ENCODE assay signal across 35 cellular contexts in the genomic region with DNA sequence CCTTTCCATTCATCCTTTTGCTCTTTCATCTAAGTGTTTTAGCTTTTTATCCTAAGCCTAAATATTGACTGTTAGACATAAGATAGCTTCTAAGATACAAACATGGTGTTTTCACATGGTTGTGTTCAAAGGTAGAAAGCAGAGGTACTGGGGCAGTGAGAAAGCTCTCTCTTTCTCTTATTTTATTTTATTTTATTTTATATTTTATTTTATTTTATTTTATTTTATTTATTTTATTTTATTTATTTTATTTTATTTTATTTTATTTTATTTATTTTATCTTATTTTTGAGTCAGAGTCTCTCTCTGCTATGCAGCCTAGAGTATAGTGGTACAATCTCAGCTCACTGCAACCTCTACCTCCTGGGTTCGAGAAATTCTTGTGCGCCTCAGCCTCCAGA.
"Had no signal": no experiment of that assay in that cellular context is flagged by ENCODE, and none has a peak within 500 bp of the region (broad histone marks: within the 10 kb centered on the region; RNA-seq: fewer than 3 reads in every experiment).

No MANE protein-coding gene starts in this region.

- ATAC-seq: activated naive CD4-positive, alpha-beta T cell treated with anti-CD3 and anti-CD28 coated beads, Interleukin-2, amount 50 U/mL, for 72 hours; activated naive CD8-positive, alpha-beta T cell treated with anti-CD3 and anti-CD28 coated beads, Interleukin-2, amount 50 U/mL, for 24 hours; activated T-cell treated with anti-CD3 and anti-CD28 coated beads, Interleukin-2, amount 50 U/mL, for 4 hours; activated T-cell treated with anti-CD3 and anti-CD28 coated beads, Interleukin-2, amount 50 U/mL, for 72 hours; body of pancreas had no signal

- H3K27ac Mint-ChIP-seq: activated naive CD4-positive, alpha-beta T cell treated with anti-CD3 and anti-CD28 coated beads for 36 hours; activated naive CD4-positive, alpha-beta T cell treated with anti-CD3 and anti-CD28 coated beads, Interleukin-2, amount 10 ng/mL, durations not matched to agents 7 days and 5 days; activated naive CD4-positive, alpha-beta T cell treated with anti-CD3 and anti-CD28 coated beads, Interleukin-2, amount 50 U/mL, for 24 hours; activated naive CD4-positive, alpha-beta T cell treated with anti-CD3 and anti-CD28 coated beads, Interleukin-2, amount 50 U/mL, for 72 hours; activated naive CD8-positive, alpha-beta T cell; activated naive CD8-positive, alpha-beta T cell treated with anti-CD3 and anti-CD28 coated beads for 36 hours; activated naive CD8-positive, alpha-beta T cell treated with anti-CD3 and anti-CD28 coated beads, Interleukin-2, amount 10 ng/mL, durations not matched to agents 7 days and 5 days; activated naive CD8-positive, alpha-beta T cell treated with anti-CD3 and anti-CD28 coated beads, Interleukin-2, amount 50 U/mL, for 24 hours; activated T-cell treated with anti-CD3 and anti-CD28 coated beads, Interleukin-2, amount 50 U/mL, for 24 hours; activated T-cell treated with anti-CD3 and anti-CD28 coated beads, Interleukin-2, amount 50 U/mL, for 72 hours; activated T-helper 1 cell treated with anti-CD3 and anti-CD28 coated beads, Interleukin-12 subunit alpha, Interleukin-12 subunit beta, Interleukin-2, Interleukin-4 antibody, amounts not matched to agents 30 ng/mL and 10 ng/mL and 1 ng/mL, durations not matched to agents 14 hours and 24 hours and 36 hours; activated T-helper 17 cell treated with anti-CD3 and anti-CD28 coated beads, Interleukin-2, amount 50 U/mL, for 72 hours; activated T-helper 2 cell treated with anti-CD3 and anti-CD28 coated beads, Interferon-gamma antibody, Interleukin-2, Interleukin-4, amounts not matched to agents 10 μg/mL and 5 μg/mL and 100 μg/mL, durations not matched to agents 14 hours and 24 hours and 36 hours; brain had no signal

- H3K36me3 Mint-ChIP-seq: activated naive CD4-positive, alpha-beta T cell treated with anti-CD3 and anti-CD28 coated beads, Interleukin-2, amount 10 ng/mL, durations not matched to agents 7 days and 5 days; brain had no signal

- H3K4me3 Mint-ChIP-seq: activated naive CD4-positive, alpha-beta T cell treated with anti-CD3 and anti-CD28 coated beads for 36 hours; activated naive CD4-positive, alpha-beta T cell treated with anti-CD3 and anti-CD28 coated beads, Interleukin-2, amount 10 ng/mL, durations not matched to agents 7 days and 5 days; activated naive CD4-positive, alpha-beta T cell treated with anti-CD3 and anti-CD28 coated beads, Interleukin-2, amount 50 U/mL, for 24 hours; activated naive CD8-positive, alpha-beta T cell; activated naive CD8-positive, alpha-beta T cell treated with anti-CD3 and anti-CD28 coated beads for 36 hours; activated naive CD8-positive, alpha-beta T cell treated with anti-CD3 and anti-CD28 coated beads, Interleukin-2, amount 10 ng/mL, durations not matched to agents 7 days and 5 days; activated naive CD8-positive, alpha-beta T cell treated with anti-CD3 and anti-CD28 coated beads, Interleukin-2, amount 50 U/mL, for 24 hours; activated T-cell treated with anti-CD3 and anti-CD28 coated beads, Interleukin-2, amount 50 U/mL, for 24 hours; activated T-cell treated with anti-CD3 and anti-CD28 coated beads, Interleukin-2, amount 50 U/mL, for 4 hours; activated T-cell treated with anti-CD3 and anti-CD28 coated beads, Interleukin-2, amount 50 U/mL, for 72 hours; activated T-helper 1 cell treated with anti-CD3 and anti-CD28 coated beads, Interleukin-12 subunit alpha, Interleukin-12 subunit beta, Interleukin-2, Interleukin-4 antibody, amounts not matched to agents 30 ng/mL and 10 ng/mL and 1 ng/mL, durations not matched to agents 14 hours and 24 hours and 36 hours; activated T-helper 17 cell treated with anti-CD3 and anti-CD28 coated beads, Interleukin-2, amount 50 U/mL, for 72 hours; brain; central memory CD8-positive, alpha-beta T cell had no signal

- DNase-seq: activated effector memory CD4-positive, alpha-beta T cell treated with anti-CD3 and anti-CD28 coated beads, Interleukin-2, amount 50 U/mL, for 16 hours; activated effector memory CD4-positive, alpha-beta T cell treated with Interleukin-2 at 50 U/mL for 16 hours; activated gamma-delta T cell; activated gamma-delta T cell treated with Interleukin-2 at 50 U/mL for 16 hours; activated naive CD4-positive, alpha-beta T cell; activated naive CD4-positive, alpha-beta T cell treated with anti-CD3 and anti-CD28 coated beads for 36 hours; activated naive CD4-positive, alpha-beta T cell treated with anti-CD3 and anti-CD28 coated beads, Interleukin-2, amount 10 ng/mL, durations not matched to agents 7 days and 5 days; activated naive CD4-positive, alpha-beta T cell treated with anti-CD3 and anti-CD28 coated beads, Interleukin-2, amount 50 U/mL, for 16 hours; activated naive CD4-positive, alpha-beta T cell treated with Interleukin-2 at 50 U/mL for 16 hours; activated naive CD8-positive, alpha-beta T cell treated with anti-CD3 and anti-CD28 coated beads for 36 hours; activated naive CD8-positive, alpha-beta T cell treated with anti-CD3 and anti-CD28 coated beads, Interleukin-2, amount 10 ng/mL, durations not matched to agents 7 days and 5 days; activated naive CD8-positive, alpha-beta T cell treated with anti-CD3 and anti-CD28 coated beads, Interleukin-2, amount 50 U/mL, for 24 hours; activated T-cell treated with anti-CD3 and anti-CD28 coated beads, Interleukin-2, amount 50 U/mL, for 1 hour; activated T-cell treated with anti-CD3 and anti-CD28 coated beads, Interleukin-2, amount 50 U/mL, for 24 hours; activated T-cell treated with anti-CD3 and anti-CD28 coated beads, Interleukin-2, amount 50 U/mL, for 4 hours; activated T-cell treated with anti-CD3 and anti-CD28 coated beads, Interleukin-2, amount 50 U/mL, for 48 hours; activated T-cell treated with anti-CD3 and anti-CD28 coated beads, Interleukin-2, amount 50 U/mL, for 72 hours; adrenal gland; amniotic stem cell; amygdala; anterior cingulate cortex; aorta; body of pancreas; brain microvascular endothelial cell; caudate nucleus; central memory CD4-positive, alpha-beta T cell; cerebellar nuclear complex had no signal

- H3K4me1 Mint-ChIP-seq: activated naive CD4-positive, alpha-beta T cell treated with anti-CD3 and anti-CD28 coated beads, Interleukin-2, amount 10 ng/mL, durations not matched to agents 7 days and 5 days; activated naive CD4-positive, alpha-beta T cell treated with anti-CD3 and anti-CD28 coated beads, Interleukin-2, amount 50 U/mL, for 24 hours; activated naive CD8-positive, alpha-beta T cell treated with anti-CD3 and anti-CD28 coated beads for 36 hours; activated naive CD8-positive, alpha-beta T cell treated with anti-CD3 and anti-CD28 coated beads, Interleukin-2, amount 10 ng/mL, durations not matched to agents 7 days and 5 days; activated naive CD8-positive, alpha-beta T cell treated with anti-CD3 and anti-CD28 coated beads, Interleukin-2, amount 50 U/mL, for 24 hours; activated T-helper 17 cell treated with anti-CD3 and anti-CD28 coated beads, Interleukin-2, amount 50 U/mL, for 72 hours; brain; central memory CD8-positive, alpha-beta T cell had no signal

- H3K27me3 Mint-ChIP-seq: activated naive CD4-positive, alpha-beta T cell treated with anti-CD3 and anti-CD28 coated beads, Interleukin-2, amount 10 ng/mL, durations not matched to agents 7 days and 5 days; activated naive CD4-positive, alpha-beta T cell treated with anti-CD3 and anti-CD28 coated beads, Interleukin-2, amount 50 U/mL, for 24 hours; activated naive CD8-positive, alpha-beta T cell; activated naive CD8-positive, alpha-beta T cell treated with anti-CD3 and anti-CD28 coated beads, Interleukin-2, amount 10 ng/mL, durations not matched to agents 7 days and 5 days; activated naive CD8-positive, alpha-beta T cell treated with anti-CD3 and anti-CD28 coated beads, Interleukin-2, amount 50 U/mL, for 24 hours; activated T-cell treated with anti-CD3 and anti-CD28 coated beads, Interleukin-2, amount 50 U/mL, for 24 hours; activated T-helper 17 cell treated with anti-CD3 and anti-CD28 coated beads, Interleukin-2, amount 50 U/mL, for 72 hours; brain; central memory CD8-positive, alpha-beta T cell had no signal
